Comparison of ENCODE assay signal across 1 cellular context in the genomic region with DNA sequence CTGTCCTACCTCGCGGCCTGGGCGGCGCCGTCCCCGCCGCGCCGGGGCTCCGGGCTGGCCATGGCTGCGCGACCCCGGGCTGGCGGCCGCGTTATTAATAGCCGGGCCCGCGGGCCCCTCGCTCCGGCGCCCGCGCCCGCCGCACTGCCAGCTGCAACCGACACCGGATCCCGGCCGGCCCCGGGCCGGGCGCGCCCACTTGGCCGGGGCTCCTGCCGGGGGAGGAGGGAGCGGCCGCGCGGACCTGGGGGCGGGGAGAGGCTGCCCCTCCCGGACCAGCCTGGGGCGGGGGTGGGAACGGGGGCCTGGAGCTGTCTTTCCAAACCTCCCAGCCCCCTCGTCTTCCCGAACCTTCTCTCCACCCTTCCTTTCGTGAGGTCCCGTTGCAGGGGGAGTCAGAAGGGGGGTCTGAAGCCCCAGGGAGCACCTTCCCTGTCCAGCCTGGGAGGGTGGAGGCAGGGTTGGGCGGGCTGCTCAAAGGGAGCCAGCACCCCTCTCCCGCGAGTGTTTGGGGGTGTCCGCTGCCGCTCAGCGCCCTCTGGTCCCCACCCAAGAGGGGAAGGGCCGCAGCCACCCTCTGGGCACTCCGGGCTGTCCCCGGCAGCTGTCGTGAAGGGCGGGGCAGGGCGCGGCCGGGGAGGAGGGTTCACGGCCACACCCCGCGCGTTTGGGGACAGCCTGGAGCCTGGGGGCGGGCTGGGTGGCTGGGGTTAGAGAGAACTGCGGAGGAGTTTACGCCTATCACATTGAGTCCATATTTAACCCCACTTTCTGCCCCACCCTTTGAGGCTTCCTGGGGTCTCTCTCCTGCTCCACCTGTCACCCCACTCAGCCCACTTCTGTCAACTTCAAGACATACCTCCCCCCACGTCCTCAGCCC.
TF ChIP-seq lines count a peak whose summit lies in the region.

A gene (minus strand): TSS at position 172 of the 880 bp plus-strand sequence. CDS start 110 bp downstream, at position 62.

TF ChIP-seq in HepG2, 621 proteins besides CTCF, POLR2A, EP300 and RAD21 (continued from another document):
- TF ChIP-seq, protein P1, sequence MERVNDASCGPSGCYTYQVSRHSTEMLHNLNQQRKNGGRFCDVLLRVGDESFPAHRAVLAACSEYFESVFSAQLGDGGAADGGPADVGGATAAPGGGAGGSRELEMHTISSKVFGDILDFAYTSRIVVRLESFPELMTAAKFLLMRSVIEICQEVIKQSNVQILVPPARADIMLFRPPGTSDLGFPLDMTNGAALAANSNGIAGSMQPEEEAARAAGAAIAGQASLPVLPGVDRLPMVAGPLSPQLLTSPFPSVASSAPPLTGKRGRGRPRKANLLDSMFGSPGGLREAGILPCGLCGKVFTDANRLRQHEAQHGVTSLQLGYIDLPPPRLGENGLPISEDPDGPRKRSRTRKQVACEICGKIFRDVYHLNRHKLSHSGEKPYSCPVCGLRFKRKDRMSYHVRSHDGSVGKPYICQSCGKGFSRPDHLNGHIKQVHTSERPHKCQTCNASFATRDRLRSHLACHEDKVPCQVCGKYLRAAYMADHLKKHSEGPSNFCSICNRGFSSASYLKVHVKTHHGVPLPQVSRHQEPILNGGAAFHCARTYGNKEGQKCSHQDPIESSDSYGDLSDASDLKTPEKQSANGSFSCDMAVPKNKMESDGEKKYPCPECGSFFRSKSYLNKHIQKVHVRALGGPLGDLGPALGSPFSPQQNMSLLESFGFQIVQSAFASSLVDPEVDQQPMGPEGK (CRISPR knock-in tag; IDR thresholded peaks at IDR 0.05) = peak; percentile 50
- TF ChIP-seq THAP11 (CRISPR knock-in tag; IDR thresholded peaks at IDR 0.05) (no peak), AGO1 (IDR thresholded peaks at IDR 0.05; ENCODE audit: low read depth, low read length, poor library complexity, severe bottlenecking) (no peak), TAF1 (CRISPR knock-in tag; IDR thresholded peaks at IDR 0.05) (no peak), ZNF121 (CRISPR knock-in tag; IDR thresholded peaks at IDR 0.05) (peak; percentile 64; the same call in 1 of the 2 replicates), DPF2 (CRISPR knock-in tag; IDR thresholded peaks at IDR 0.05; ENCODE audit: borderline replicate concordance, low read depth) (no peak), SIN3B (IDR thresholded peaks at IDR 0.05; ENCODE audit: low read length) (no peak), RXRA (CRISPR knock-in tag; IDR thresholded peaks at IDR 0.05) (no peak), TMF1 (CRISPR knock-in tag; IDR thresholded peaks at IDR 0.05; ENCODE audit: low read depth) (no peak), HNRNPLL (IDR thresholded peaks at IDR 0.05; ENCODE audit: low read depth, low read length, poor library complexity, severe bottlenecking) (peak; percentile 23), FOXP1 (IDR thresholded peaks at IDR 0.05) (no peak), FOXP1 (CRISPR knock-in tag; IDR thresholded peaks at IDR 0.05) (no peak), ZNF263 (CRISPR knock-in tag; IDR thresholded peaks at IDR 0.05) (peak; percentile 66), ZZZ3 (CRISPR knock-in tag; IDR thresholded peaks at IDR 0.05; ENCODE audit: borderline replicate concordance) (no peak), RBM22 (optimal IDR thresholded peaks at IDR 0.05; ENCODE audit: low read length) (no peak)
- TF ChIP-seq, protein P2, sequence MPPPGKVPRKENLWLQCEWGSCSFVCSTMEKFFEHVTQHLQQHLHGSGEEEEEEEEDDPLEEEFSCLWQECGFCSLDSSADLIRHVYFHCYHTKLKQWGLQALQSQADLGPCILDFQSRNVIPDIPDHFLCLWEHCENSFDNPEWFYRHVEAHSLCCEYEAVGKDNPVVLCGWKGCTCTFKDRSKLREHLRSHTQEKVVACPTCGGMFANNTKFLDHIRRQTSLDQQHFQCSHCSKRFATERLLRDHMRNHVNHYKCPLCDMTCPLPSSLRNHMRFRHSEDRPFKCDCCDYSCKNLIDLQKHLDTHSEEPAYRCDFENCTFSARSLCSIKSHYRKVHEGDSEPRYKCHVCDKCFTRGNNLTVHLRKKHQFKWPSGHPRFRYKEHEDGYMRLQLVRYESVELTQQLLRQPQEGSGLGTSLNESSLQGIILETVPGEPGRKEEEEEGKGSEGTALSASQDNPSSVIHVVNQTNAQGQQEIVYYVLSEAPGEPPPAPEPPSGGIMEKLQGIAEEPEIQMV (CRISPR knock-in tag; IDR thresholded peaks at IDR 0.05; ENCODE audit: low read depth) = no peak
TF ChIP-seq in HepG2: peak in this region for 4.
